ENCODE assay signal across 3 cellular contexts in the genomic region with DNA sequence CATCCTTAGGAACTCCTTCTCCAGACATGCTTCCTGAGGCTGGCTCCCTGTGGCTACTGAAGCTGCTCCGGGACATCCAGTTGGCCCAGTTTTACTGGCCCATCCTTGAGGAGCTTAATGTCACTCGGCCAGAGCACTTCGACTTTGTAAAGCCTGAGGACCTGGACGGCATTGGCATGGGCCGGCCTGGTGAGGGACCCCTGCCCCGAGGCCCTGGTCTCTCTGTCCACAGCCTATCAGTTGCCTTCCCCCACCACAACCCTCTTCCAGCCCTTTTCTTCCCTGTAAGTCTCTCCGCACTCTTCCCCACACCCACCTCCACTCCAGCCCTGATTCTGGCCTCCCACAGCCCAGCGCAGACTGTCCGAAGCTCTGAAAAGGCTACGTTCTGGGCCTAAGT.
TF ChIP-seq lines count a peak whose summit lies in the region.

No MANE protein-coding gene starts in this region.

TF ChIP-seq in SK-N-SH treated with all-trans-retinoic acid at 6 μM for 48 hours, 23 proteins besides CTCF, POLR2A, EP300 and RAD21:
- TF ChIP-seq OSR1 (CRISPR knock-in tag; IDR thresholded peaks at IDR 0.05) (no peak), RARB (CRISPR knock-in tag; IDR thresholded peaks at IDR 0.05) (no peak), CSDC2 (CRISPR knock-in tag; IDR thresholded peaks at IDR 0.05) (no peak), ZNF565 (CRISPR knock-in tag; conservative IDR thresholded peaks at IDR 0.05; ENCODE audit: low read depth) (no peak), GLIS3 (CRISPR knock-in tag; IDR thresholded peaks at IDR 0.05) (no peak), ZFP3 (CRISPR knock-in tag; IDR thresholded peaks at IDR 0.05) (no peak), TOX (CRISPR knock-in tag; IDR thresholded peaks at IDR 0.05; ENCODE audit: borderline replicate concordance) (no peak), ZNF70 (CRISPR knock-in tag; IDR thresholded peaks at IDR 0.05) (no peak), BACH2 (CRISPR knock-in tag; IDR thresholded peaks at IDR 0.05; ENCODE audit: borderline replicate concordance) (no peak), ZFP30 (CRISPR knock-in tag; IDR thresholded peaks at IDR 0.05) (no peak), PPARA (CRISPR knock-in tag; IDR thresholded peaks at IDR 0.05; ENCODE audit: borderline replicate concordance) (no peak)
- TF ChIP-seq, protein P1, sequence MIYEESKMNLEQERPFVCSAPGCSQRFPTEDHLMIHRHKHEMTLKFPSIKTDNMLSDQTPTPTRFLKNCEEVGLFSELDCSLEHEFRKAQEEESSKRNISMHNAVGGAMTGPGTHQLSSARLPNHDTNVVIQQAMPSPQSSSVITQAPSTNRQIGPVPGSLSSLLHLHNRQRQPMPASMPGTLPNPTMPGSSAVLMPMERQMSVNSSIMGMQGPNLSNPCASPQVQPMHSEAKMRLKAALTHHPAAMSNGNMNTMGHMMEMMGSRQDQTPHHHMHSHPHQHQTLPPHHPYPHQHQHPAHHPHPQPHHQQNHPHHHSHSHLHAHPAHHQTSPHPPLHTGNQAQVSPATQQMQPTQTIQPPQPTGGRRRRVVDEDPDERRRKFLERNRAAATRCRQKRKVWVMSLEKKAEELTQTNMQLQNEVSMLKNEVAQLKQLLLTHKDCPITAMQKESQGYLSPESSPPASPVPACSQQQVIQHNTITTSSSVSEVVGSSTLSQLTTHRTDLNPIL (CRISPR knock-in tag; IDR thresholded peaks at IDR 0.05; ENCODE audit: low read depth): no peak
- TF ChIP-seq, protein P2, sequence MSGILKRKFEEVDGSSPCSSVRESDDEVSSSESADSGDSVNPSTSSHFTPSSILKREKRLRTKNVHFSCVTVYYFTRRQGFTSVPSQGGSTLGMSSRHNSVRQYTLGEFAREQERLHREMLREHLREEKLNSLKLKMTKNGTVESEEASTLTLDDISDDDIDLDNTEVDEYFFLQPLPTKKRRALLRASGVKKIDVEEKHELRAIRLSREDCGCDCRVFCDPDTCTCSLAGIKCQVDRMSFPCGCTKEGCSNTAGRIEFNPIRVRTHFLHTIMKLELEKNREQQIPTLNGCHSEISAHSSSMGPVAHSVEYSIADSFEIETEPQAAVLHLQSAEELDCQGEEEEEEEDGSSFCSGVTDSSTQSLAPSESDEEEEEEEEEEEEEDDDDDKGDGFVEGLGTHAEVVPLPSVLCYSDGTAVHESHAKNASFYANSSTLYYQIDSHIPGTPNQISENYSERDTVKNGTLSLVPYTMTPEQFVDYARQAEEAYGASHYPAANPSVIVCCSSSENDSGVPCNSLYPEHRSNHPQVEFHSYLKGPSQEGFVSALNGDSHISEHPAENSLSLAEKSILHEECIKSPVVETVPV (CRISPR knock-in tag; IDR thresholded peaks at IDR 0.05): no peak
- TF ChIP-seq, protein P3, sequence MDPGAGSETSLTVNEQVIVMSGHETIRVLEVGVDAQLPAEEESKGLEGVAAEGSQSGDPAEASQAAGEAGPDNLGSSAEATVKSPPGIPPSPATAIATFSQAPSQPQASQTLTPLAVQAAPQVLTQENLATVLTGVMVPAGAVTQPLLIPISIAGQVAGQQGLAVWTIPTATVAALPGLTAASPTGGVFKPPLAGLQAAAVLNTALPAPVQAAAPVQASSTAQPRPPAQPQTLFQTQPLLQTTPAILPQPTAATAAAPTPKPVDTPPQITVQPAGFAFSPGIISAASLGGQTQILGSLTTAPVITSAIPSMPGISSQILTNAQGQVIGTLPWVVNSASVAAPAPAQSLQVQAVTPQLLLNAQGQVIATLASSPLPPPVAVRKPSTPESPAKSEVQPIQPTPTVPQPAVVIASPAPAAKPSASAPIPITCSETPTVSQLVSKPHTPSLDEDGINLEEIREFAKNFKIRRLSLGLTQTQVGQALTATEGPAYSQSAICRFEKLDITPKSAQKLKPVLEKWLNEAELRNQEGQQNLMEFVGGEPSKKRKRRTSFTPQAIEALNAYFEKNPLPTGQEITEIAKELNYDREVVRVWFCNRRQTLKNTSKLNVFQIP (CRISPR knock-in tag; IDR thresholded peaks at IDR 0.05; ENCODE audit: borderline replicate concordance, low read depth): no peak

TF ChIP-seq in SK-N-SH, 30 proteins besides CTCF, POLR2A, EP300 and RAD21:
- TF ChIP-seq, protein P4, sequence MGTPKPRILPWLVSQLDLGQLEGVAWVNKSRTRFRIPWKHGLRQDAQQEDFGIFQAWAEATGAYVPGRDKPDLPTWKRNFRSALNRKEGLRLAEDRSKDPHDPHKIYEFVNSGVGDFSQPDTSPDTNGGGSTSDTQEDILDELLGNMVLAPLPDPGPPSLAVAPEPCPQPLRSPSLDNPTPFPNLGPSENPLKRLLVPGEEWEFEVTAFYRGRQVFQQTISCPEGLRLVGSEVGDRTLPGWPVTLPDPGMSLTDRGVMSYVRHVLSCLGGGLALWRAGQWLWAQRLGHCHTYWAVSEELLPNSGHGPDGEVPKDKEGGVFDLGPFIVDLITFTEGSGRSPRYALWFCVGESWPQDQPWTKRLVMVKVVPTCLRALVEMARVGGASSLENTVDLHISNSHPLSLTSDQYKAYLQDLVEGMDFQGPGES (IDR thresholded peaks at IDR 0.05; ENCODE audit: low read depth, low read length): no peak
- TF ChIP-seq YY1 (IDR thresholded peaks at IDR 0.05; ENCODE audit: low read depth) (no peak), MEF2A (IDR thresholded peaks at IDR 0.05; ENCODE audit: borderline replicate concordance, low read depth) (no peak), MXI1 (IDR thresholded peaks at IDR 0.05; ENCODE audit: low read depth, low read length) (no peak), NFIC (IDR thresholded peaks at IDR 0.05; ENCODE audit: borderline replicate concordance) (no peak)
- TF ChIP-seq, protein P5, sequence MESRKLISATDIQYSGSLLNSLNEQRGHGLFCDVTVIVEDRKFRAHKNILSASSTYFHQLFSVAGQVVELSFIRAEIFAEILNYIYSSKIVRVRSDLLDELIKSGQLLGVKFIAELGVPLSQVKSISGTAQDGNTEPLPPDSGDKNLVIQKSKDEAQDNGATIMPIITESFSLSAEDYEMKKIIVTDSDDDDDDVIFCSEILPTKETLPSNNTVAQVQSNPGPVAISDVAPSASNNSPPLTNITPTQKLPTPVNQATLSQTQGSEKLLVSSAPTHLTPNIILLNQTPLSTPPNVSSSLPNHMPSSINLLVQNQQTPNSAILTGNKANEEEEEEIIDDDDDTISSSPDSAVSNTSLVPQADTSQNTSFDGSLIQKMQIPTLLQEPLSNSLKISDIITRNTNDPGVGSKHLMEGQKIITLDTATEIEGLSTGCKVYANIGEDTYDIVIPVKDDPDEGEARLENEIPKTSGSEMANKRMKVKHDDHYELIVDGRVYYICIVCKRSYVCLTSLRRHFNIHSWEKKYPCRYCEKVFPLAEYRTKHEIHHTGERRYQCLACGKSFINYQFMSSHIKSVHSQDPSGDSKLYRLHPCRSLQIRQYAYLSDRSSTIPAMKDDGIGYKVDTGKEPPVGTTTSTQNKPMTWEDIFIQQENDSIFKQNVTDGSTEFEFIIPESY (IDR thresholded peaks at IDR 0.05; ENCODE audit: borderline replicate concordance, low read depth): no peak

TF ChIP-seq in IMR-90, 13 proteins besides CTCF, POLR2A, EP300 and RAD21:
- TF ChIP-seq MXI1 (IDR thresholded peaks at IDR 0.05; ENCODE audit: borderline replicate concordance, low read depth, low read length) (no peak), BHLHE40 (IDR thresholded peaks at IDR 0.05; ENCODE audit: low read depth, low read length) (no peak), NFE2L2 (IDR thresholded peaks at IDR 0.05; ENCODE audit: low read depth, low read length) (no peak)
- TF ChIP-seq, protein P6, sequence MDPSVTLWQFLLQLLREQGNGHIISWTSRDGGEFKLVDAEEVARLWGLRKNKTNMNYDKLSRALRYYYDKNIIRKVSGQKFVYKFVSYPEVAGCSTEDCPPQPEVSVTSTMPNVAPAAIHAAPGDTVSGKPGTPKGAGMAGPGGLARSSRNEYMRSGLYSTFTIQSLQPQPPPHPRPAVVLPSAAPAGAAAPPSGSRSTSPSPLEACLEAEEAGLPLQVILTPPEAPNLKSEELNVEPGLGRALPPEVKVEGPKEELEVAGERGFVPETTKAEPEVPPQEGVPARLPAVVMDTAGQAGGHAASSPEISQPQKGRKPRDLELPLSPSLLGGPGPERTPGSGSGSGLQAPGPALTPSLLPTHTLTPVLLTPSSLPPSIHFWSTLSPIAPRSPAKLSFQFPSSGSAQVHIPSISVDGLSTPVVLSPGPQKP (IDR thresholded peaks at IDR 0.05; ENCODE audit: borderline replicate concordance, low read depth, low read length): no peak
TF ChIP-seq in IMR-90: peak in this region for 0.
